Comparison of ENCODE assay signal across 8 cellular contexts in genomic region chrX:47311857-47312774, GRCh38. TPM values are rescaled to one million over a fixed set of nuclear protein-coding genes. Genes with fewer than 3 reads are reported as not detected.
DNase-seq lines count a peak whose midpoint lies in the region; ATAC-seq, FAIRE-seq and TF ChIP-seq lines count a peak whose summit lies in the region.

No MANE protein-coding gene starts in this region.

- no peaks in the 10 kb centered on the region for H3K27me3 ChIP-seq in effector memory CD4-positive, alpha-beta T cell (replicated peaks; ENCODE audit: control insufficient read depth, insufficient read depth, low read length, poor library complexity, severe bottlenecking)
- H3K27me3 ChIP-seq in thoracic aorta (replicated peaks; ENCODE audit: insufficient read depth): no peaks in the 10 kb centered on the region

- H3K27ac Mint-ChIP-seq in activated CD4-positive, alpha-beta T cell treated with anti-CD3 and anti-CD28 coated beads for 36 hours: no peak overlapping the region

- DNase-seq in LoVo (ENCODE audit: low spot score) (peak; percentile 13), myocyte (ENCODE audit: low read depth) (peak; percentile 59), thoracic aorta (ENCODE audit: low spot score) (no peak)
- peak; percentile 74 for DNase-seq in activated CD4-positive, alpha-beta T cell treated with anti-CD3 and anti-CD28 coated beads for 36 hours
- peak; percentile 1 to 13 (median 6) for DNase-seq in effector memory CD4-positive, alpha-beta T cell

- peak; percentile 98 for ATAC-seq in activated CD4-positive, alpha-beta T cell treated with anti-CD3 and anti-CD28 coated beads for 36 hours
- ATAC-seq in thoracic aorta (ENCODE audit: insufficient number of reproducible peaks, low FRiP score, low read depth): no peak
- no peak for ATAC-seq in HG03521 (IDR thresholded peaks at IDR 0.05; ENCODE audit: unreplicated experiment)
- ATAC-seq in GM21737 (IDR thresholded peaks at IDR 0.05; ENCODE audit: unreplicated experiment): no peak

- H3K36me3 Mint-ChIP-seq in activated CD4-positive, alpha-beta T cell treated with anti-CD3 and anti-CD28 coated beads for 36 hours (ENCODE audit: low read depth): no peaks in the 10 kb centered on the region

- H3K36me3 ChIP-seq in effector memory CD4-positive, alpha-beta T cell (ENCODE audit: control insufficient read depth, insufficient read depth, low read length): no peaks in the 10 kb centered on the region
- H3K36me3 ChIP-seq in thoracic aorta: no peaks in the 10 kb centered on the region

- no peaks in the 10 kb centered on the region for H3K9me3 ChIP-seq in effector memory CD4-positive, alpha-beta T cell (ENCODE audit: control insufficient read depth, low read length)
- no peaks in the 10 kb centered on the region for H3K9me3 ChIP-seq in thoracic aorta

- POLR2A ChIA-PET in activated CD4-positive, alpha-beta T cell treated with anti-CD3 and anti-CD28 coated beads for 36 hours (lab: Charles Lee): interaction anchor here (0.8 kb wide), 1 partner anchor 94 kb away, joined by 4 read pairs; no protein-coding TSS in a partner anchor

- H3K9me3 Mint-ChIP-seq in activated CD4-positive, alpha-beta T cell treated with anti-CD3 and anti-CD28 coated beads for 36 hours (ENCODE audit: low read depth): no peaks in the 10 kb centered on the region

- H3K4me3 ChIP-seq in effector memory CD4-positive, alpha-beta T cell (ENCODE audit: insufficient read depth, low read depth, low read length, poor library complexity, severe bottlenecking): no peak overlapping the region
- no peak overlapping the region for H3K4me3 ChIP-seq in thoracic aorta

- FAIRE-seq in G401.6 (lab: Jason Lieb, UNC): peak; percentile 87

- H3K4me3 Mint-ChIP-seq in activated CD4-positive, alpha-beta T cell treated with anti-CD3 and anti-CD28 coated beads for 36 hours: no peak overlapping the region

- peak; percentile 19 for TF ChIP-seq CTCF in thoracic aorta (IDR thresholded peaks at IDR 0.05)

- CTCF ChIA-PET in activated CD4-positive, alpha-beta T cell treated with anti-CD3 and anti-CD28 coated beads for 36 hours (lab: Charles Lee): interaction anchor here (0.7 to 1.0 kb wide), 3 partner anchors 30 to 169 kb away, joined by 3 to 4 read pairs (median 3); no protein-coding TSS in a partner anchor

- intact Hi-C loops in activated CD4-positive, alpha-beta T cell treated with anti-CD3 and anti-CD28 coated beads for 36 hours (cut with DNase I, micrococcal nuclease): loop anchor here (1.0 to 5.0 kb wide), 5 partner anchors 70 to 120 kb away; partner anchors contain the start of genes UBA1 (in 2 of the 2) and USP11 (in 1 of the 2)

- H3K4me1 ChIP-seq in effector memory CD4-positive, alpha-beta T cell (ENCODE audit: control insufficient read depth, insufficient read depth, low read length, poor library complexity, severe bottlenecking): no peaks in the 10 kb centered on the region
- no peaks in the 10 kb centered on the region for H3K4me1 ChIP-seq in thoracic aorta (ENCODE audit: control insufficient read depth in 1 of 2, low read depth in 2 of 2)

- no peak overlapping the region for H3K27ac ChIP-seq in effector memory CD4-positive, alpha-beta T cell (ENCODE audit: insufficient read depth, low read length, poor library complexity, severe bottlenecking)
- no peak overlapping the region for H3K27ac ChIP-seq in thoracic aorta

- no peaks in the 10 kb centered on the region for H3K27me3 Mint-ChIP-seq in activated CD4-positive, alpha-beta T cell treated with anti-CD3 and anti-CD28 coated beads for 36 hours

- peaks cover 3% of the 10 kb centered on the region for H3K4me1 Mint-ChIP-seq in activated CD4-positive, alpha-beta T cell treated with anti-CD3 and anti-CD28 coated beads for 36 hours

RNA-seq across cellular contexts. Expression of gene ZNF157, which starts 58.3 kb away (rescaled TPM):
- total RNA-seq in activated CD4-positive, alpha-beta T cell treated with anti-CD3 and anti-CD28 coated beads for 36 hours: under 1 TPM; 0.75 to 0.79 TPM
- total RNA-seq in myocyte: 0.08 and 0.47 TPM in 2 replicates
- polyA plus RNA-seq in myocyte (2012): 0.11 TPM
- not detected for total RNA-seq in thoracic aorta
